In the genomic region with DNA sequence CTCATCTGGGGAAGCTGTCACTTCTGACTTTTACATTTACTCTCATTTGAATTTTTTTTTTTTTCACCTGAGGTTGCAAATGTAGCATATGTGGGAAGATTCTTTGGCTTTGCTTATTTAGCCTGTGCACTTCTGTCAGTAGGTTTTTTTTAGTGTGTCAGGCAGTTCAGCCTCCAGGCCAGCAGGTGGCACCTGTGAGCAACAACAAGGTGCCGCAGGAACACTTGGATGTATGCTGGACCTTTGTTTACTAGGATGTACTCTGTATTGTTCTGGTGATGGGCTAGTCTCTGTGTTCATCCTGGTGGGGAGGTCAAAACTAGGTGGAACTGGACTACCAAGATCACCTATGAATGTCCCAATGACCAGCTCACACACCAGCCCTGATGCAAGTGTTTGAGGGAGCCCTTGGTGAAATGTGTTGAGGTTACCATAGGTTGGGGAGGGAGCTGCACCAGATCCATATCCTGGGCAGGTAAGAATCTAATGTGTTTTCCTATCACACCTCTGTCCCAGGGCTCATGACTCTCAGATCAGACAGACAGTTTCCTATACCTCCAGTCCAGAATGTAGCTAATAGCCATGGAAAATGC, we compare ENCODE assay signal across 9 cellular contexts.
A peak's percentile ranks its signal among the peaks of the same experiment; 100 is the strongest.
DNase-seq lines count a peak whose midpoint lies in the region; ATAC-seq and TF ChIP-seq lines count a peak whose summit lies in the region.
"Had no signal": no experiment of that assay in that cellular context is flagged by ENCODE, and none has a peak within 500 bp of the region (broad histone marks: within the 10 kb centered on the region; RNA-seq: fewer than 3 reads in every experiment).

No MANE protein-coding gene starts in this region.

- no peaks in the 10 kb centered on the region for H3F3A ChIP-seq in SU-DHL-6 (ENCODE audit: insufficient read depth)

- ATAC-seq in HG02840 (IDR thresholded peaks at IDR 0.05; ENCODE audit: low FRiP score, unreplicated experiment), result peak; percentile 62

- H2AFZ ChIP-seq in SU-DHL-6 (ENCODE audit: low read depth, low read length, severe bottlenecking), result peak overlapping the region; percentile 49

- H3K4me3 Mint-ChIP-seq in activated CD4-positive, alpha-beta T cell treated with anti-CD3 and anti-CD28 coated beads, Interleukin-2, amount 10 ng/mL, durations not matched to agents 24 days and 14 days, result no peak overlapping the region
- H3K4me3 Mint-ChIP-seq: activated naive CD8-positive, alpha-beta T cell had no signal

- H3K4me3 ChIP-seq in SU-DHL-6 (ENCODE audit: insufficient read depth, low read length, poor library complexity, severe bottlenecking), result no peak overlapping the region

- H3K36me3 ChIP-seq in SU-DHL-6 (ENCODE audit: low read length), result no peaks in the 10 kb centered on the region

- TF ChIP-seq CTCF in SU-DHL-6 (IDR thresholded peaks at IDR 0.05; ENCODE audit: insufficient read depth, low read length, poor library complexity, severe bottlenecking), result peak; percentile 75

- intact Hi-C loops in activated CD4-positive, alpha-beta T cell treated with anti-CD3 and anti-CD28 coated beads, Interleukin-2, amount 10 ng/mL, durations not matched to agents 24 days and 14 days (cut with micrococcal nuclease), result no loop called here

- H3K4me2 ChIP-seq in SU-DHL-6 (ENCODE audit: low read depth, low read length, poor library complexity, severe bottlenecking), result no peak overlapping the region

- no peaks in the 10 kb centered on the region for H3K27me3 Mint-ChIP-seq in activated CD4-positive, alpha-beta T cell treated with anti-CD3 and anti-CD28 coated beads, Interleukin-2, amount 10 ng/mL, durations not matched to agents 24 days and 14 days
- H3K27me3 Mint-ChIP-seq: activated naive CD8-positive, alpha-beta T cell had no signal

- no peak overlapping the region for H3K27ac ChIP-seq in SU-DHL-6 (ENCODE audit: low read depth, low read length)

- DNase-seq in activated CD4-positive, alpha-beta T cell treated with anti-CD3 and anti-CD28 coated beads, Interleukin-2, amount 10 ng/mL, durations not matched to agents 24 days and 14 days, result peak; percentile 68
- no peak for DNase-seq in activated CD4-positive, alpha-beta T cell treated with anti-CD3 and anti-CD28 coated beads, Interleukin-2, amount 50 U/mL, for 1 hour
- DNase-seq in islet precursor cell (peak; percentile 68), 8988T (no peak), NCI-H510A (lab: John Stamatoyannopoulos, UW) (no peak), superior temporal gyrus (ENCODE audit: extremely low spot score) (no peak)

- peaks cover 8% of the 10 kb centered on the region; the same call in 1 of the 2 replicates for H3K9me3 ChIP-seq in SU-DHL-6 (ENCODE audit: insufficient read depth, low read length)

- H3K4me1 Mint-ChIP-seq in activated CD4-positive, alpha-beta T cell treated with anti-CD3 and anti-CD28 coated beads, Interleukin-2, amount 10 ng/mL, durations not matched to agents 24 days and 14 days, result no peaks in the 10 kb centered on the region

- H3K27me3 ChIP-seq in SU-DHL-6 (ENCODE audit: low read length), result no peaks in the 10 kb centered on the region

- no peaks in the 10 kb centered on the region for H4K20me1 ChIP-seq in SU-DHL-6 (ENCODE audit: low read depth, low read length)

- peaks cover 4% of the 10 kb centered on the region for H3K9me3 Mint-ChIP-seq in activated CD4-positive, alpha-beta T cell treated with anti-CD3 and anti-CD28 coated beads, Interleukin-2, amount 10 ng/mL, durations not matched to agents 24 days and 14 days

- no peak overlapping the region for H3K9ac ChIP-seq in SU-DHL-6 (ENCODE audit: low read length)

- no peaks in the 10 kb centered on the region for H3K79me2 ChIP-seq in SU-DHL-6 (ENCODE audit: insufficient read depth, low read length)

- H3K9me2 ChIP-seq in SU-DHL-6 (replicated peaks; ENCODE audit: insufficient read depth, low read length), result no peaks in the 10 kb centered on the region

- no peaks in the 10 kb centered on the region for H3K36me3 Mint-ChIP-seq in activated CD4-positive, alpha-beta T cell treated with anti-CD3 and anti-CD28 coated beads, Interleukin-2, amount 10 ng/mL, durations not matched to agents 24 days and 14 days (ENCODE audit: low read depth)
- H3K36me3 Mint-ChIP-seq: activated naive CD8-positive, alpha-beta T cell had no signal

- no peak overlapping the region for H3K27ac Mint-ChIP-seq in activated CD4-positive, alpha-beta T cell treated with anti-CD3 and anti-CD28 coated beads, Interleukin-2, amount 10 ng/mL, durations not matched to agents 24 days and 14 days
- H3K27ac Mint-ChIP-seq: activated naive CD8-positive, alpha-beta T cell had no signal

Comparison
In these comparisons a context has a peak if more than half of its experiments do, and no peak if none do; other contexts are left out.
1. DNase-seq: peak in activated CD4-positive, alpha-beta T cell treated with anti-CD3 and anti-CD28 coated beads, Interleukin-2, amount 10 ng/mL, durations not matched to agents 24 days and 14 days (single experiment) and islet precursor cell (single experiment); none in activated CD4-positive, alpha-beta T cell treated with anti-CD3 and anti-CD28 coated beads, Interleukin-2, amount 50 U/mL, for 1 hour (single experiment), 8988T (single experiment), NCI-H510A (single experiment) and superior temporal gyrus (single experiment).